In the genomic region with DNA sequence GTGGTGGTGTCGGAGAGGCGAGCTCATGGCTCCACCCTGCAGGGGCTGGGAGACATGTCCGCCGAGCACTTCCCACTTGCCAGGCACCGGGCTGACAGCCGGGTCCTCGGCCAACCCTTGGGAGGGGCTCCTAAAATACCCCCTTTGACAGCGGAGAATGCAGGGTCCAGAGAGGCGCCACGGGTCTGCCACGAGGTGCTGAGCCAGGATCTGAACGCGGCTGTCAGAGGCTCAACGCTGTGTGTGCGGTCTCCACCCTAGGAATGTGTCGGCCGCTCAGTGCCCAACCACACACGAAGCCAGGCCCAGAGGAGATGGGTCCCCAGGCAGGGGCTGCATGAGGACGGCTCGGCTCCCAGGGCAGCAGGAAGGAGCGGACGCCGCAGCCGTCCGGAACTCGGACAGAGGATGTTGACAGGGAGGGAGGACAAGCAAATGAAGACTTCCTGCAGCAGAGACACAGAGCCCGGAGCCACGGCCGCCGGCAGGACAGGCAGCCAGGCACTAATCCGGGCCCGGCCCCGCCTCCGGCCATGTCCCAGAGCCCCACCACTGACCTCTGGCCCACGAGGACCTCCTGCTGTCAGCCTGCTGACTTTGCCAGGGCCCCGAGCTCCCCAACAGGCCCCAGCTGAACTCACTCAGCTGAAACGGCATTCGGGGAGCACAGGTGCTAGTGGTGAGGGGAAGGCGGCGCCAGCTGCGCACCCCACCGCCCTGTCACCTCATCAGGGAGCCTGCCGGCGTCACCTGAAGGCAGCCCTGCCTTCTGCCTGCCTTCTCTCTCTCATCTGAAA, we compare ENCODE assay signal across 11 cellular contexts. TPM values are rescaled to one million over a fixed set of nuclear protein-coding genes. Genes with fewer than 3 reads are reported as not detected.
DNase-seq lines count a peak whose midpoint lies in the region; ATAC-seq and TF ChIP-seq lines count a peak whose summit lies in the region.
"Had no signal": no experiment of that assay in that cellular context is flagged by ENCODE, and none has a peak within 500 bp of the region (broad histone marks: within the 10 kb centered on the region; RNA-seq: fewer than 3 reads in every experiment).

No MANE protein-coding gene starts in this region.

- no peaks in the 10 kb centered on the region for H3K27me3 ChIP-seq in lower lobe of right lung (ENCODE audit: low read depth)
- H3K27me3 ChIP-seq in aorta (ENCODE audit: control insufficient read depth in 1 of 2, insufficient read depth in 2 of 2, low read length in 1 of 2) = no peaks in the 10 kb centered on the region
- H3K27me3 ChIP-seq in A673 (replicated peaks; ENCODE audit: insufficient read depth, low read depth, low read length, poor library complexity) = no peaks in the 10 kb centered on the region

- ATAC-seq in Right ventricle myocardium inferior = peak; percentile 68
- ATAC-seq in lower lobe of right lung = peak; percentile 34 to 51
- ATAC-seq in aorta (ENCODE audit: low FRiP score) = peak; percentile 4
- no peak for ATAC-seq in GM19023 (IDR thresholded peaks at IDR 0.05; ENCODE audit: unreplicated experiment)
- ATAC-seq: naive thymus-derived CD8-positive, alpha-beta T cell had no signal

- no TSS peak for BruUV-seq in A673 (replicated peaks; lab: Mats Ljungman, UMichigan)

- H3K36me3 Mint-ChIP-seq in brain = peaks cover under 1% of the 10 kb centered on the region
- H3K36me3 Mint-ChIP-seq: naive thymus-derived CD8-positive, alpha-beta T cell had no signal

- no peak for TF ChIP-seq CTCF in brain (conservative IDR thresholded peaks at IDR 0.05)
- TF ChIP-seq CTCF in lower lobe of right lung (IDR thresholded peaks at IDR 0.05) = no peak
- TF ChIP-seq CTCF in A673 (conservative IDR thresholded peaks at IDR 0.05; ENCODE audit: low read depth, low read length) = no peak

- CTCF ChIA-PET in A673 (lab: Charles Lee) = no interaction called here

- H3K4me3 ChIP-seq in lower lobe of right lung (peak overlapping the region; percentile 36), aorta (ENCODE audit: low read length in 2 of 2) (no peak overlapping the region), A673 (ENCODE audit: low read depth, low read length, poor library complexity, severe bottlenecking) (no peak overlapping the region)

- H3K4me1 Mint-ChIP-seq in brain = peaks cover 79% of the 10 kb centered on the region

- no peaks in the 10 kb centered on the region for H3K9me3 ChIP-seq in lower lobe of right lung
- H3K9me3 ChIP-seq in aorta (ENCODE audit: control insufficient read depth, low read length) = no peaks in the 10 kb centered on the region
- no peaks in the 10 kb centered on the region for H3K9me3 ChIP-seq in A673 (ENCODE audit: low read depth, low read length, poor library complexity, severe bottlenecking)

- peak overlapping the region in 3 of 5 experiments; percentile 80 to 92 (median 88) for H3K27ac Mint-ChIP-seq in brain
- H3K27ac Mint-ChIP-seq: naive thymus-derived CD8-positive, alpha-beta T cell had no signal

- peak overlapping the region in 3 of 5 experiments; percentile 51 to 60 (median 56) for H3K4me3 Mint-ChIP-seq in brain
- H3K4me3 Mint-ChIP-seq: naive thymus-derived CD8-positive, alpha-beta T cell had no signal

- POLR2A ChIA-PET in A673 (lab: Charles Lee; ENCODE audit: low non-redundant PET) = no interaction called here

- peak overlapping the region; percentile 80 for H3K27ac ChIP-seq in lower lobe of right lung
- no peak overlapping the region for H3K27ac ChIP-seq in aorta (ENCODE audit: low read depth in 1 of 2, low read length in 2 of 2)
- no peak overlapping the region for H3K27ac ChIP-seq in A673 (ENCODE audit: low read depth, low read length, poor library complexity, severe bottlenecking)

- H3K27me3 Mint-ChIP-seq in brain = no peaks in the 10 kb centered on the region
- H3K27me3 Mint-ChIP-seq: naive thymus-derived CD8-positive, alpha-beta T cell had no signal

- WGBS in aorta, 2 donors = 31 to 36% methylated on average over 38 to 44 of the region's 44 CpGs

- peak; percentile 70 for DNase-seq in Right ventricle myocardium inferior (ENCODE audit: missing footprints)
- DNase-seq in cardiac septum (ENCODE audit: low spot score) = no peak
- DNase-seq in lower lobe of right lung = peak; percentile 53
- peak; percentile 54 to 79 for DNase-seq in aorta
- DNase-seq in NCI-H69 (lab: John Stamatoyannopoulos, UW) = no peak
- DNase-seq in A673 (ENCODE audit: low spot score) = no peak
- DNase-seq: amniotic stem cell, NCI-H774 had no signal

- H3K4me1 ChIP-seq in lower lobe of right lung = peaks cover 32% of the 10 kb centered on the region
- no peaks in the 10 kb centered on the region for H3K4me1 ChIP-seq in aorta (ENCODE audit: control insufficient read depth in 1 of 2, insufficient read depth in 2 of 2, low read length in 2 of 2)
- H3K4me1 ChIP-seq in A673 (ENCODE audit: insufficient read depth, low read length, poor library complexity, severe bottlenecking) = no peaks in the 10 kb centered on the region

- intact Hi-C loops in Right ventricle myocardium inferior (cut with DNase I) (no loop called here), cardiac septum (cut with DNase I) (no loop called here), lower lobe of right lung (cut with DNase I) (no loop called here), aorta (cut with DNase I) (no loop called here), A673 (cut with micrococcal nuclease; ENCODE audit: unreplicated experiment) (no loop called here)

- no peaks in the 10 kb centered on the region for H3K9me3 Mint-ChIP-seq in brain
- H3K9me3 Mint-ChIP-seq: naive thymus-derived CD8-positive, alpha-beta T cell had no signal

- H3K36me3 ChIP-seq in lower lobe of right lung (no peaks in the 10 kb centered on the region), aorta (ENCODE audit: control insufficient read depth in 1 of 2, insufficient read depth in 2 of 2, low read length in 1 of 2) (no peaks in the 10 kb centered on the region), A673 (ENCODE audit: insufficient read depth, low read length, poor library complexity, severe bottlenecking) (no peaks in the 10 kb centered on the region)

RNA-seq across cellular contexts. Expression of gene VAV2, which starts 12.8 kb away (rescaled TPM):
- total RNA-seq in Right ventricle myocardium inferior (7.6 TPM), cardiac septum (8.1 TPM), lower lobe of right lung (26.9 TPM), aorta (10 to 100 TPM; 12.0 to 25.4 TPM), A673 (2021) (16.4 and 18.0 TPM in 2 replicates)
- polyA plus RNA-seq in brain (ENCODE audit: insufficient read depth, low read depth, low replicate concordance) (80.6 TPM), aorta (10 to 100 TPM in 1 of 2 donors, 1 to 10 TPM in 1; 9.0 to 11.6 TPM)

RNA-seq across cellular contexts. Expression of gene BRD3OS, which starts 46.0 kb away (rescaled TPM):
- total RNA-seq in Right ventricle myocardium inferior (6.2 TPM), cardiac septum (9.0 TPM), lower lobe of right lung (15.6 TPM), aorta (10 to 100 TPM in 1 of 2 donors, 1 to 10 TPM in 1; 8.3 to 17.3 TPM), A673 (2021) (13.5 and 22.2 TPM in 2 replicates)
- polyA plus RNA-seq in brain (ENCODE audit: insufficient read depth, low read depth, low replicate concordance) (49.4 TPM), aorta (10 to 100 TPM in 1 of 2 donors, 1 to 10 TPM in 1; 5.8 to 13.8 TPM)

Comparison
In these comparisons a context has a peak if more than half of its experiments do, and no peak if none do; other contexts are left out.
1. DNase-seq: peak in Right ventricle myocardium inferior (single experiment), lower lobe of right lung (single experiment) and aorta (2 of 2); none in cardiac septum (single experiment), NCI-H69 (single experiment) and A673 (single experiment).